19 cellular contexts compared by ENCODE assay signal in the genomic region with DNA sequence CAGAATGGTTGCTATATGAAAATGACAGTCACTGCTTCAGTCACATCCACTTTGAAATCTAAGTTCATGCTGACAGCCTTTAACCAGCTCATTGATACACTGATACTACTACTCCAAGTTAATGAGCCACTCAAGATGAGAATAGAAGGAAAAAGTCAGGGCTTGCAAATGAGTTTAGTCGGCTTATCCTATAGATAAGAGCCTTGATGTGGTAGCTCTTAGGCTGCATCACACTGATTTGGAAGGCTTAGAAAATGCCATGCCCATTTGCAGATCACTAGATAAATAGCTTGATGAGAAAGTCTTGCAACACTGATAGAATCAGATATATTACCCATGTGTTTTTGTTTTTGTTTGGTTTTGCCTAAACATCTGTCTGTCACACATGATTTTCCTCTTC.
DNase-seq lines count a peak whose midpoint lies in the region; ATAC-seq and TF ChIP-seq lines count a peak whose summit lies in the region.
"Had no signal": no experiment of that assay in that cellular context is flagged by ENCODE, and none has a peak within 500 bp of the region (broad histone marks: within the 10 kb centered on the region; RNA-seq: fewer than 3 reads in every experiment).

No MANE protein-coding gene starts in this region.

- BruUV-seq in PC-3 (replicated peaks; lab: Mats Ljungman, UMichigan) = no TSS peak

- H3K27ac ChIP-seq in PC-3 (ENCODE audit: low read length) = 0 out of 2 replicates have a peak overlapping the region, but pooled peaks have one; percentile 14

- intact Hi-C loops in PC-3 (cut with micrococcal nuclease) = no loop called here

- no peak for ATAC-seq in PC-3
- ATAC-seq: HepG2 had no signal

- no peak overlapping the region for H3K4me3 Mint-ChIP-seq in type B pancreatic cell
- H3K4me3 Mint-ChIP-seq in activated CD4-positive, alpha-beta T cell treated with anti-CD3 and anti-CD28 coated beads, Interleukin-2, amount 10 ng/mL, durations not matched to agents 7 days and 5 days = no peak overlapping the region
- H3K4me3 Mint-ChIP-seq: CD4-positive, CD25-positive, alpha-beta regulatory T cell; CD8-positive, alpha-beta memory T cell; IgD-negative memory B cell had no signal

- peaks cover 17% of the 10 kb centered on the region for H3K4me1 ChIP-seq in PC-3 (ENCODE audit: insufficient read depth, low read length)
- H3K4me1 ChIP-seq: BE2C, HAP-1 had no signal

- H3K4me2 ChIP-seq in PC-3 (ENCODE audit: low read length) = peak overlapping the region; percentile 19; the same call in 1 of the 2 replicates

- no peaks in the 10 kb centered on the region for H3K27me3 ChIP-seq in PC-3 (ENCODE audit: low read length)
- H3K27me3 ChIP-seq: BE2C had no signal

- no peaks in the 10 kb centered on the region for H3K79me2 ChIP-seq in PC-3 (ENCODE audit: low read length)

- no peaks in the 10 kb centered on the region for H3F3A ChIP-seq in PC-3 (ENCODE audit: low read length, unreplicated experiment)

- peak overlapping the region; percentile 72 for H3K27ac Mint-ChIP-seq in type B pancreatic cell
- H3K27ac Mint-ChIP-seq in activated CD4-positive, alpha-beta T cell treated with anti-CD3 and anti-CD28 coated beads, Interleukin-2, amount 10 ng/mL, durations not matched to agents 7 days and 5 days = no peak overlapping the region
- H3K27ac Mint-ChIP-seq: CD4-positive, CD25-positive, alpha-beta regulatory T cell; CD8-positive, alpha-beta memory T cell; IgD-negative memory B cell had no signal

- CTCF ChIA-PET in PC-3 (lab: Charles Lee) = no interaction called here
- CTCF ChIA-PET in activated CD4-positive, alpha-beta T cell treated with anti-CD3 and anti-CD28 coated beads, Interleukin-2, amount 10 ng/mL, durations not matched to agents 7 days and 5 days (lab: Charles Lee) = no interaction called here

- H3K36me3 ChIP-seq in PC-3 (ENCODE audit: low read depth, low read length) = no peaks in the 10 kb centered on the region
- H3K36me3 ChIP-seq: BE2C, HAP-1 had no signal

- no peaks in the 10 kb centered on the region for H3K4me1 Mint-ChIP-seq in type B pancreatic cell (ENCODE audit: unreplicated experiment)
- no peaks in the 10 kb centered on the region for H3K4me1 Mint-ChIP-seq in activated CD4-positive, alpha-beta T cell treated with anti-CD3 and anti-CD28 coated beads, Interleukin-2, amount 10 ng/mL, durations not matched to agents 7 days and 5 days
- H3K4me1 Mint-ChIP-seq: CD4-positive, CD25-positive, alpha-beta regulatory T cell; CD8-positive, alpha-beta memory T cell; IgD-negative memory B cell had no signal

- no peaks in the 10 kb centered on the region for H3K36me3 Mint-ChIP-seq in type B pancreatic cell
- no peaks in the 10 kb centered on the region for H3K36me3 Mint-ChIP-seq in activated CD4-positive, alpha-beta T cell treated with anti-CD3 and anti-CD28 coated beads, Interleukin-2, amount 10 ng/mL, durations not matched to agents 7 days and 5 days (ENCODE audit: low read depth)
- H3K36me3 Mint-ChIP-seq: CD4-positive, CD25-positive, alpha-beta regulatory T cell; CD8-positive, alpha-beta memory T cell; IgD-negative memory B cell had no signal

- POLR2A ChIA-PET in PC-3 (lab: Charles Lee; ENCODE audit: unreplicated experiment) = no interaction called here
- POLR2A ChIA-PET in activated CD4-positive, alpha-beta T cell treated with anti-CD3 and anti-CD28 coated beads, Interleukin-2, amount 10 ng/mL, durations not matched to agents 7 days and 5 days (lab: Charles Lee) = no interaction called here

- no peaks in the 10 kb centered on the region for H3K9me3 ChIP-seq in PC-3 (ENCODE audit: low read length)
- H3K9me3 ChIP-seq: BE2C, HAP-1 had no signal

- H3K4me3 ChIP-seq in PC-3 (ENCODE audit: low read length) (no peak overlapping the region), epithelial cell of esophagus (ENCODE audit: low read length) (no peak overlapping the region)
- H3K4me3 ChIP-seq: HAP-1 had no signal

- DNase-seq in NCI-H524 (lab: John Stamatoyannopoulos, UW) = peak; percentile 2 to 76
- no peak for DNase-seq in PC-3
- peak; percentile 3 for DNase-seq in epithelial cell of esophagus (ENCODE audit: low read depth)
- no peak for DNase-seq in type B pancreatic cell (ENCODE audit: extremely low spot score, unreplicated experiment)
- no peak for DNase-seq in activated CD4-positive, alpha-beta T cell treated with anti-CD3 and anti-CD28 coated beads, Interleukin-2, amount 10 ng/mL, durations not matched to agents 7 days and 5 days
- DNase-seq in H4 (ENCODE audit: low spot score) = no peak
- no peak for DNase-seq in activated CD4-positive, alpha-beta T cell treated with anti-CD3 and anti-CD28 coated beads for 48 hours
- no peak for DNase-seq in HPDE6-E6E7 (ENCODE audit: extremely low spot score)
- DNase-seq: ACHN; BE2C; C1 segment of cervical spinal cord; CD4-positive, CD25-positive, alpha-beta regulatory T cell; CD8-positive, alpha-beta memory T cell; DMS79 treated with DMSO at 0.1 percent for 48 hours; GF-D8; KBM-7 had no signal

- H3K9me3 Mint-ChIP-seq in type B pancreatic cell = no peaks in the 10 kb centered on the region
- no peaks in the 10 kb centered on the region for H3K9me3 Mint-ChIP-seq in activated CD4-positive, alpha-beta T cell treated with anti-CD3 and anti-CD28 coated beads, Interleukin-2, amount 10 ng/mL, durations not matched to agents 7 days and 5 days

- TF ChIP-seq CTCF in PC-3 (conservative IDR thresholded peaks at IDR 0.05; ENCODE audit: low read depth, low read length) = no peak
- no peak for TF ChIP-seq CTCF in epithelial cell of esophagus (IDR thresholded peaks at IDR 0.05; ENCODE audit: insufficient read depth, low read depth, low read length, missing control alignments)
- TF ChIP-seq CTCF in type B pancreatic cell (conservative IDR thresholded peaks at IDR 0.05) = no peak

- no peaks in the 10 kb centered on the region for H4K20me1 ChIP-seq in PC-3 (ENCODE audit: low read length)

- no peak overlapping the region for H3K9ac ChIP-seq in PC-3 (ENCODE audit: low read length)

- H3K9me2 ChIP-seq in PC-3 (replicated peaks; ENCODE audit: low read length) = peaks cover 4% of the 10 kb centered on the region; the same call in 1 of the 2 replicates

- no peaks in the 10 kb centered on the region for H3K27me3 Mint-ChIP-seq in type B pancreatic cell
- no peaks in the 10 kb centered on the region for H3K27me3 Mint-ChIP-seq in activated CD4-positive, alpha-beta T cell treated with anti-CD3 and anti-CD28 coated beads, Interleukin-2, amount 10 ng/mL, durations not matched to agents 7 days and 5 days
- H3K27me3 Mint-ChIP-seq: CD4-positive, CD25-positive, alpha-beta regulatory T cell; CD8-positive, alpha-beta memory T cell; IgD-negative memory B cell had no signal

- H2AFZ ChIP-seq in PC-3 (ENCODE audit: low read length) = no peak overlapping the region

Comparison
In these comparisons a context has a peak if more than half of its experiments do, and no peak if none do; other contexts are left out.
1. DNase-seq: peak in NCI-H524 (2 of 2) and epithelial cell of esophagus (single experiment); none in PC-3 (single experiment), type B pancreatic cell (single experiment), activated CD4-positive, alpha-beta T cell treated with anti-CD3 and anti-CD28 coated beads, Interleukin-2, amount 10 ng/mL, durations not matched to agents 7 days and 5 days (single experiment), H4 (single experiment), activated CD4-positive, alpha-beta T cell treated with anti-CD3 and anti-CD28 coated beads for 48 hours (single experiment) and HPDE6-E6E7 (single experiment).